ENCODE assay signal across 12 cellular contexts in genomic region chr4:116016201-116016600, GRCh38.
DNase-seq lines count a peak whose midpoint lies in the region; ATAC-seq, FAIRE-seq and TF ChIP-seq lines count a peak whose summit lies in the region.
"Had no signal": no experiment of that assay in that cellular context is flagged by ENCODE, and none has a peak within 500 bp of the region (broad histone marks: within the 10 kb centered on the region; RNA-seq: fewer than 3 reads in every experiment).

No MANE protein-coding gene starts in this region.

- DNase-seq in NK-92 treated with Interleukin-12 subunit alpha and Interleukin-12 subunit beta, amount 100 ng/mL, for 24 hours (lab: John Stamatoyannopoulos, UW): peak; percentile 42
- DNase-seq in NK-92 (lab: John Stamatoyannopoulos, UW; ENCODE audit: unreplicated experiment) (no peak), OCI-M1 (lab: John Stamatoyannopoulos, UW) (peak; percentile 88), dermis blood vessel endothelial cell (peak; percentile 25), urothelium cell line (ENCODE audit: low spot score) (peak; percentile 20), GM13977 (ENCODE audit: low spot score) (no peak)
- DNase-seq in activated CD8-positive, alpha-beta memory T cell treated with anti-CD3 and anti-CD28 coated beads, Interleukin-2, amount 50 U/mL, for 4 hours: no peak
- DNase-seq: activated naive CD8-positive, alpha-beta T cell treated with anti-CD3 and anti-CD28 coated beads, Interleukin-2, amount 10 ng/mL, durations not matched to agents 7 days and 5 days; naive B cell; NCI-H2107; T-cell had no signal

- FAIRE-seq in urothelium cell line (lab: Jason Lieb, UNC): no peak

- no peak for ATAC-seq in GM19455 (IDR thresholded peaks at IDR 0.05; ENCODE audit: unreplicated experiment)
- ATAC-seq: T-cell had no signal

- in situ Hi-C loops in GM13977 (cut with MboI; ENCODE audit: low pct_unique_long_range_greater_than_20kb, low sequenced_read_pairs, unreplicated experiment): no loop called here

- no peak for TF ChIP-seq CTCF in GM13977 (IDR thresholded peaks at IDR 0.05; ENCODE audit: extremely low read depth, insufficient read depth, missing control alignments)

Comparison
In these comparisons a context has a peak if more than half of its experiments do, and no peak if none do; other contexts are left out.
1. DNase-seq: peak in NK-92 treated with Interleukin-12 subunit alpha and Interleukin-12 subunit beta, amount 100 ng/mL, for 24 hours (single experiment), OCI-M1 (single experiment), dermis blood vessel endothelial cell (single experiment) and urothelium cell line (single experiment); none in NK-92 (single experiment), GM13977 (single experiment) and activated CD8-positive, alpha-beta memory T cell treated with anti-CD3 and anti-CD28 coated beads, Interleukin-2, amount 50 U/mL, for 4 hours (single experiment).